9 cellular contexts compared by ENCODE assay signal in genomic region chr9:129962376-129962765, GRCh38.
A peak's percentile ranks its signal among the peaks of the same experiment; 100 is the strongest.
DNase-seq lines count a peak whose midpoint lies in the region; ATAC-seq and TF ChIP-seq lines count a peak whose summit lies in the region.
"Had no signal": no experiment of that assay in that cellular context is flagged by ENCODE, and none has a peak within 500 bp of the region (broad histone marks: within the 10 kb centered on the region; RNA-seq: fewer than 3 reads in every experiment).

No MANE protein-coding gene starts in this region.

- no peak overlapping the region for H3K4me3 ChIP-seq in DND-41 (ENCODE audit: low read depth in 1 of 2, low read length in 2 of 2)
- peak overlapping the region; percentile 34 for H3K4me3 ChIP-seq in SJSA1
- peak overlapping the region; percentile 56 for H3K4me3 ChIP-seq in fibroblast of mammary gland (ENCODE audit: control insufficient read depth, low read depth, low read length)
- H3K4me3 ChIP-seq in parathyroid adenoma (ENCODE audit: low read depth, low read length): peak overlapping the region; percentile 47

- TF ChIP-seq CTCF in DND-41 (IDR thresholded peaks at IDR 0.05; ENCODE audit: borderline replicate concordance, extremely low read depth, low read length, poor library complexity, severe bottlenecking) (no peak), fibroblast of mammary gland (conservative IDR thresholded peaks at IDR 0.05; ENCODE audit: control insufficient read depth, insufficient read depth, low read depth, low read length) (no peak), parathyroid adenoma (IDR thresholded peaks at IDR 0.05) (no peak)

- H2AFZ ChIP-seq in DND-41 (ENCODE audit: low read depth, low read length) (no peak overlapping the region), parathyroid adenoma (no peak overlapping the region)

- H3K27ac ChIP-seq in DND-41 (ENCODE audit: low read length) (peak overlapping the region; percentile 92), SJSA1 (peak overlapping the region; percentile 96), parathyroid adenoma (peak overlapping the region; percentile 66)
- H3K27ac ChIP-seq: WERI-Rb-1 had no signal

- intact Hi-C loops in left colon (cut with DNase I, micrococcal nuclease): loop anchor here in 1 of 2 donors (10.0 kb wide), 1 partner anchor 82 kb away; the partner anchor contains the start of gene FNBP1

- H3K79me2 ChIP-seq in DND-41 (ENCODE audit: insufficient read depth, low read length): peaks cover 97% of the 10 kb centered on the region
- no peaks in the 10 kb centered on the region for H3K79me2 ChIP-seq in parathyroid adenoma

- ATAC-seq in DND-41 (ENCODE audit: insufficient read depth, low read depth): no peak
- no peak for ATAC-seq in left colon
- ATAC-seq in HG02588 (IDR thresholded peaks at IDR 0.05; ENCODE audit: unreplicated experiment): no peak
- ATAC-seq in GM19023 (IDR thresholded peaks at IDR 0.05; ENCODE audit: unreplicated experiment): no peak

- no peaks in the 10 kb centered on the region for H3K27me3 ChIP-seq in DND-41 (ENCODE audit: insufficient read depth, low read length, poor library complexity)
- no peaks in the 10 kb centered on the region for H3K27me3 ChIP-seq in SJSA1 (replicated peaks)
- H3K27me3 ChIP-seq in parathyroid adenoma (ENCODE audit: control insufficient read depth, insufficient read depth, low read length): no peaks in the 10 kb centered on the region

- H3K36me3 ChIP-seq in DND-41 (ENCODE audit: insufficient read depth, low read length): peaks cover 75% of the 10 kb centered on the region
- peaks cover 3% of the 10 kb centered on the region for H3K36me3 ChIP-seq in SJSA1
- H3K36me3 ChIP-seq in parathyroid adenoma (ENCODE audit: control insufficient read depth, insufficient read depth, low read length): no peaks in the 10 kb centered on the region

- H4K20me1 ChIP-seq in DND-41 (ENCODE audit: insufficient read depth, low read length): peaks cover 27% of the 10 kb centered on the region

- H3K4me2 ChIP-seq in DND-41 (ENCODE audit: insufficient read depth, low read length) (peak overlapping the region; percentile 58), parathyroid adenoma (ENCODE audit: low read length) (peak overlapping the region; percentile 60)

- H3K9me3 ChIP-seq in DND-41 (ENCODE audit: insufficient read depth, low read length, severe bottlenecking): no peaks in the 10 kb centered on the region
- no peaks in the 10 kb centered on the region for H3K9me3 ChIP-seq in SJSA1 (replicated peaks)
- no peaks in the 10 kb centered on the region for H3K9me3 ChIP-seq in parathyroid adenoma (ENCODE audit: control insufficient read depth, low read length)

- H3K4me1 ChIP-seq in DND-41 (ENCODE audit: insufficient read depth, low read length): peaks cover 55% of the 10 kb centered on the region
- H3K4me1 ChIP-seq in SJSA1 (replicated peaks): peaks cover 52% of the 10 kb centered on the region
- no peaks in the 10 kb centered on the region for H3K4me1 ChIP-seq in parathyroid adenoma

- H3K9ac ChIP-seq in DND-41 (ENCODE audit: low read depth, low read length): peak overlapping the region; percentile 59
- no peak overlapping the region for H3K9ac ChIP-seq in parathyroid adenoma

- DNase-seq in DND-41 (no peak), SJSA1 (ENCODE audit: low read depth in 1 of 2, low spot score in 2 of 2) (no peak), fibroblast of mammary gland (ENCODE audit: low read depth) (no peak), left colon (no peak), NCI-H510A (lab: John Stamatoyannopoulos, UW) (no peak)
- DNase-seq: WERI-Rb-1 had no signal

Comparison
In these comparisons a context has a peak if more than half of its experiments do, and no peak if none do; other contexts are left out.
1. H3K4me3 ChIP-seq: peak in SJSA1 (single experiment), fibroblast of mammary gland (single experiment) and parathyroid adenoma (single experiment); none in DND-41 (0 of 2).
2. Peak in every context shown above with its lines, with median percentiles within 50 percentile points of each other: H3K27ac ChIP-seq.